Comparison of ENCODE assay signal across 8 cellular contexts in the genomic region with DNA sequence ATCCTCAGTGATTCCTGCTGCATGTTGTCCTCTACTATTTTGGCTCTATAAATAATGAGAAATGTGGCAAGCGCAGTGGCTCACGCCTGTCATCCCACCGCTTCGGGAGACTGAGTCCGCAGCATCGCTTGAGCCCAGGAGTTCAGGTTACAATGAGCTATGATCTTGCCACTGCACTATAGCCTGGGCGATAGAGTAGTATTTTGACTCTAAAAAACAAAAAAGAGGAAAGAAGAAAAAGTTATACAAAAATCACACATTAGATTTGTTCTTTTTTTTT. TPM values are rescaled to one million over a fixed set of nuclear protein-coding genes. Genes with fewer than 3 reads are reported as not detected.
DNase-seq lines count a peak whose midpoint lies in the region; ATAC-seq, FAIRE-seq and TF ChIP-seq lines count a peak whose summit lies in the region.

No MANE protein-coding gene starts in this region.

- H2BK5ac ChIP-seq in mesendoderm (ENCODE audit: low read length), result no peak overlapping the region

- H2BK120ac ChIP-seq in mesendoderm (ENCODE audit: low read depth, low read length), result peak overlapping the region; percentile 4

- TF ChIP-seq CTCF in cardiac muscle cell (IDR thresholded peaks at IDR 0.05; ENCODE audit: low read depth, low read length), result no peak
- no peak for TF ChIP-seq CTCF in K562 (IDR thresholded peaks at IDR 0.05 in 2 of 3, conservative IDR thresholded peaks at IDR 0.05 in 1 of 3; ENCODE audit: insufficient read depth in 2 of 3, low read depth in 1 of 3, low read length in 3 of 3)
- TF ChIP-seq CTCF in upper lobe of right lung (IDR thresholded peaks at IDR 0.05), result no peak

- H3K79me2 ChIP-seq in K562 (ENCODE audit: control insufficient read depth, insufficient read depth, low read length) (peaks cover 43% of the 10 kb centered on the region), mesendoderm (ENCODE audit: control insufficient read depth, insufficient read depth, low read length) (peaks cover 33% of the 10 kb centered on the region)

- H3K4me2 ChIP-seq in K562 (ENCODE audit: insufficient read depth, low read length) (peak overlapping the region; percentile 86), mesendoderm (ENCODE audit: low read length) (no peak overlapping the region)

- TSS peak; percentile 91 for BruUV-seq in K562 (replicated peaks; lab: Mats Ljungman, UMichigan)

- no peak overlapping the region for H4K8ac ChIP-seq in mesendoderm (ENCODE audit: low read depth, low read length)

- no peaks in the 10 kb centered on the region for H3K27me3 ChIP-seq in cardiac muscle cell
- no peaks in the 10 kb centered on the region for H3K27me3 ChIP-seq in K562 (ENCODE audit: control insufficient read depth in 2 of 2, insufficient read depth in 2 of 2, low read length in 2 of 2)
- no peaks in the 10 kb centered on the region for H3K27me3 ChIP-seq in mesendoderm (ENCODE audit: insufficient read depth, low read length, poor library complexity)
- H3K27me3 ChIP-seq in upper lobe of right lung, result no peaks in the 10 kb centered on the region

- peak overlapping the region; percentile 73 for H3K56ac ChIP-seq in mesendoderm (ENCODE audit: low read length)

- WGBS in K562 (ENCODE audit: insufficient coverage, low coverage, missing lambda C conversion rate), result 8% methylated on average over 7 of the region's 7 CpGs
- no CpG with 5 or more reads among the region's 7 CpGs for WGBS in mesendoderm (ENCODE audit: extremely low coverage, insufficient coverage, low lambda C conversion rate)

- H4K20me1 ChIP-seq in K562 (replicated peaks; ENCODE audit: control insufficient read depth, insufficient read depth, low read length), result no peaks in the 10 kb centered on the region

- no peak overlapping the region for H2BK15ac ChIP-seq in mesendoderm (replicated peaks; ENCODE audit: low read depth)

- DNase-seq in cardiac muscle cell (ENCODE audit: low read depth in 1 of 2, low spot score in 1 of 2) (no peak), left ventricle myocardium superior (no peak), K562 (ENCODE audit: extremely low read depth in 1 of 4, low spot score in 3 of 4) (peak in 1 of 4 experiments; percentile 28), mesendoderm (no peak), upper lobe of right lung (no peak), KBM-7 (no peak), HUDEP-2 (lab: John Stamatoyannopoulos, UW; ENCODE audit: unreplicated experiment in 76 of 76) (no peak)
- no peak for DNase-seq in stimulated activated CD4-positive, alpha-beta T cell treated with anti-CD3 and anti-CD28 coated beads, Interleukin-12 subunit alpha, Interleukin-12 subunit beta, amount 100 ng/mL, for 4 hours

- intact Hi-C loops in left ventricle myocardium superior (cut with micrococcal nuclease) (no loop called here), K562 (cut with micrococcal nuclease) (loop anchor here (2.0 to 5.0 kb wide), 2 partner anchors 20 to 46 kb away; partner anchors contain the start of gene PMF1), upper lobe of right lung (cut with DNase I) (no loop called here)

- POLR2A ChIA-PET in K562 (lab: Yijun Ruan, JAX), result interaction anchor here (0.7 to 2.7 kb wide), 7 partner anchors 13 to 115 kb away, joined by 3 to 23 read pairs (median 5); partner anchors contain the start of gene PMF1

- no peak for FAIRE-seq in K562 (lab: Jason Lieb, UNC)

- H3K4me1 ChIP-seq in cardiac muscle cell (ENCODE audit: low read depth) (peaks cover 4% of the 10 kb centered on the region), K562 (replicated peaks in 1 of 2; ENCODE audit: control insufficient read depth in 2 of 2, insufficient read depth in 2 of 2, low read length in 2 of 2) (peaks cover 6 to 12% of the 10 kb centered on the region in 2 experiments), mesendoderm (ENCODE audit: control insufficient read depth, low read depth, low read length) (peaks cover 3% of the 10 kb centered on the region), upper lobe of right lung (peaks cover 9% of the 10 kb centered on the region)

- peak overlapping the region; percentile 99 for H3K4ac ChIP-seq in mesendoderm (ENCODE audit: low read depth, low read length)

- no peak overlapping the region for H3K23ac ChIP-seq in mesendoderm (ENCODE audit: low read length)

- peak overlapping the region; percentile 84 for H3K27ac ChIP-seq in cardiac muscle cell
- H3K27ac ChIP-seq in K562 (ENCODE audit: extremely low read depth, low read depth, low read length), result peak overlapping the region; percentile 82
- no peak overlapping the region for H3K27ac ChIP-seq in mesendoderm (ENCODE audit: low read depth, low read length)
- H3K27ac ChIP-seq in upper lobe of right lung, result peak overlapping the region; percentile 83

- no peak for TF ChIP-seq POLR2A in K562 (conservative IDR thresholded peaks at IDR 0.05)

- in situ Hi-C loops in K562 (cut with MboI), result no loop called here
- in situ Hi-C loops in KBM-7 (cut with MboI; ENCODE audit: low pct_unique_long_range_greater_than_20kb, low sequenced_read_pairs), result no loop called here

- no peaks in the 10 kb centered on the region for H3K9me1 ChIP-seq in K562 (ENCODE audit: control insufficient read depth, insufficient read depth, low read length)

- TF ChIP-seq RAD21 in K562 (CRISPR knock-in tag; conservative IDR thresholded peaks at IDR 0.05 in 1 of 2, IDR thresholded peaks at IDR 0.05 in 1 of 2), result no peak

- peak overlapping the region; percentile 88 for H3K18ac ChIP-seq in mesendoderm (ENCODE audit: low read length)

- peak overlapping the region; percentile 78 for H3K4me3 ChIP-seq in cardiac muscle cell
- peak overlapping the region; percentile 71 for H3K4me3 ChIP-seq in K562
- no peak overlapping the region for H3K4me3 ChIP-seq in mesendoderm (ENCODE audit: low read length)
- peak overlapping the region; percentile 97 for H3K4me3 ChIP-seq in upper lobe of right lung

- ATAC-seq in left ventricle myocardium superior (no peak), K562 (peak; percentile 39), upper lobe of right lung (no peak)

- peak overlapping the region; percentile 35 for H4K5ac ChIP-seq in mesendoderm (ENCODE audit: low read length)

- peak overlapping the region; percentile 24 for H2AK5ac ChIP-seq in mesendoderm (ENCODE audit: low read length)

- H3K9me3 ChIP-seq in cardiac muscle cell (ENCODE audit: low read depth), result no peaks in the 10 kb centered on the region
- H3K9me3 ChIP-seq in K562 (replicated peaks; ENCODE audit: control insufficient read depth, insufficient read depth, low read depth, low read length), result peaks cover 5% of the 10 kb centered on the region
- no peaks in the 10 kb centered on the region for H3K9me3 ChIP-seq in upper lobe of right lung

- CTCF ChIA-PET in K562 (lab: Yijun Ruan, JAX; ENCODE audit: low intra/inter-chr PET ratio), result no interaction called here

- no peaks in the 10 kb centered on the region for H3K36me3 ChIP-seq in cardiac muscle cell
- H3K36me3 ChIP-seq in K562 (ENCODE audit: control insufficient read depth, insufficient read depth, low read length), result peaks cover 19% of the 10 kb centered on the region
- peaks cover 6% of the 10 kb centered on the region for H3K36me3 ChIP-seq in mesendoderm (ENCODE audit: control insufficient read depth, insufficient read depth, low read length)
- H3K36me3 ChIP-seq in upper lobe of right lung, result peaks cover 17% of the 10 kb centered on the region

- no peak for TF ChIP-seq EP300 in K562 (IDR thresholded peaks at IDR 0.05; ENCODE audit: low read length)

- H3K9ac ChIP-seq in K562 (ENCODE audit: insufficient read depth in 1 of 2, low read depth in 2 of 2, low read length in 2 of 2) (peak overlapping the region; percentile 82 to 93), mesendoderm (ENCODE audit: low read length) (no peak overlapping the region)

- peaks cover 30% of the 10 kb centered on the region for H3K79me1 ChIP-seq in mesendoderm (ENCODE audit: low read length)

- peak overlapping the region; percentile 46 for H2AFZ ChIP-seq in K562 (ENCODE audit: low read depth, low read length)

RNA-seq across cellular contexts. Expression of gene SLC25A44, which starts 0.8 kb away (rescaled TPM):
- 9.2 and 9.7 TPM in 2 replicates for total RNA-seq in cardiac muscle cell
- polyA plus RNA-seq in cardiac muscle cell, result 13.8 and 18.1 TPM in 2 replicates
- total RNA-seq in left ventricle myocardium superior, result 15.3 TPM
- 27.5 and 49.0 TPM in 2 replicates for total RNA-seq in K562 (2011; cell fraction: chromatin; rRNA removed; ENCODE audit: low replicate concordance)
- total RNA-seq in K562 (2011; cell fraction: nucleolus; rRNA removed), result 26.7 and 31.0 TPM in 2 replicates
- total RNA-seq in K562 (2011; cell fraction: nucleoplasm; rRNA removed), result 35.9 and 47.6 TPM in 2 replicates
- 9.0 and 13.9 TPM in 2 replicates for total RNA-seq in K562 (2014; rRNA removed)
- 11.9 and 12.2 TPM in 2 replicates for total RNA-seq in K562 (2014; rRNA removed; fragmentation: Illumina TruSeq; extraction: Trizol)
- total RNA-seq in K562 (2015; rRNA removed; fragmentation: Illumina TruSeq; extraction: Trizol), result 12.2 and 12.5 TPM in 2 replicates
- 12.7 and 16.2 TPM in 2 replicates for total RNA-seq in K562 (2021)
- polyA plus RNA-seq in K562 (2011; rRNA removed), result 21.8 and 27.7 TPM in 2 replicates
- polyA plus RNA-seq in K562 (2011; cell fraction: cytosol; rRNA removed), result 18.8 and 22.8 TPM in 2 replicates
- 22.5 and 23.8 TPM in 2 replicates for polyA plus RNA-seq in K562 (2011; cell fraction: nucleus; rRNA removed)
- 8.6 and 12.8 TPM in 2 replicates for polyA plus RNA-seq in K562 (2012)
- polyA plus RNA-seq in K562 (2014; fragmentation: Illumina TruSeq; extraction: Trizol), result 22.8 and 25.2 TPM in 2 replicates
- 1 to 10 TPM; 4.4 to 7.5 TPM for polyA plus RNA-seq in K562 (2014; fragmentation: Nextera tagmentation; extraction: Ambion mirVana)
- polyA plus RNA-seq in K562 (2014; rRNA removed), result 11.2 and 12.8 TPM in 2 replicates
- 22.9 and 29.2 TPM in 2 replicates for polyA minus RNA-seq in K562 (2011; rRNA and poly(A)+ RNA removed)
- polyA minus RNA-seq in K562 (2011; cell fraction: cytosol; rRNA and poly(A)+ RNA removed), result 9.1 and 11.3 TPM in 2 replicates
- 7.4 and 9.0 TPM in 2 replicates for polyA minus RNA-seq in K562 (2011; cell fraction: nucleus; rRNA and poly(A)+ RNA removed)
- 16.8 TPM for polyA plus RNA-seq in mesendoderm (2013, experiment 1 of 2)
- polyA plus RNA-seq in mesendoderm (2013, experiment 2 of 2), result 17.0 TPM
- total RNA-seq in upper lobe of right lung, result 24.9 TPM

RNA-seq across cellular contexts. Expression of gene PMF1, which starts 19.7 kb away (rescaled TPM):
- total RNA-seq in cardiac muscle cell, result 106 and 129 TPM in 2 replicates
- polyA plus RNA-seq in cardiac muscle cell, result 133 and 151 TPM in 2 replicates
- total RNA-seq in left ventricle myocardium superior, result 65.1 TPM
- 31.8 and 57.2 TPM in 2 replicates for total RNA-seq in K562 (2011; cell fraction: chromatin; rRNA removed; ENCODE audit: low replicate concordance)
- total RNA-seq in K562 (2011; cell fraction: nucleolus; rRNA removed), result 34.9 and 36.7 TPM in 2 replicates
- total RNA-seq in K562 (2011; cell fraction: nucleoplasm; rRNA removed), result 40.1 and 51.5 TPM in 2 replicates
- total RNA-seq in K562 (2014; rRNA removed), result 88.4 and 88.8 TPM in 2 replicates
- total RNA-seq in K562 (2014; rRNA removed; fragmentation: Illumina TruSeq; extraction: Trizol), result 44.2 and 50.3 TPM in 2 replicates
- total RNA-seq in K562 (2015; rRNA removed; fragmentation: Illumina TruSeq; extraction: Trizol), result 61.5 and 63.0 TPM in 2 replicates
- total RNA-seq in K562 (2021), result 69.8 and 71.0 TPM in 2 replicates
- polyA plus RNA-seq in K562 (2011; rRNA removed), result 74.1 and 79.0 TPM in 2 replicates
- polyA plus RNA-seq in K562 (2011; cell fraction: cytosol; rRNA removed), result 146 and 169 TPM in 2 replicates
- polyA plus RNA-seq in K562 (2011; cell fraction: nucleus; rRNA removed), result 53.6 and 54.3 TPM in 2 replicates
- 52.9 and 60.4 TPM in 2 replicates for polyA plus RNA-seq in K562 (2012)
- polyA plus RNA-seq in K562 (2014; fragmentation: Illumina TruSeq; extraction: Trizol), result 80.5 and 82.2 TPM in 2 replicates
- polyA plus RNA-seq in K562 (2014; fragmentation: Nextera tagmentation; extraction: Ambion mirVana), result 10 to 100 TPM in 1 of 2 experiments, 1 to 10 TPM in 1; 9.4 to 18.9 TPM
- 89.5 and 92.9 TPM in 2 replicates for polyA plus RNA-seq in K562 (2014; rRNA removed)
- 28.4 and 28.8 TPM in 2 replicates for polyA minus RNA-seq in K562 (2011; rRNA and poly(A)+ RNA removed)
- polyA minus RNA-seq in K562 (2011; cell fraction: cytosol; rRNA and poly(A)+ RNA removed), result 22.6 and 27.6 TPM in 2 replicates
- polyA minus RNA-seq in K562 (2011; cell fraction: nucleus; rRNA and poly(A)+ RNA removed), result 7.7 and 9.9 TPM in 2 replicates
- polyA plus RNA-seq in mesendoderm (2013, experiment 1 of 2), result 115 TPM
- polyA plus RNA-seq in mesendoderm (2013, experiment 2 of 2), result 112 TPM
- total RNA-seq in upper lobe of right lung, result 47.4 TPM

RNA-seq across cellular contexts. Expression of gene SEMA4A, which starts 39.8 kb away (rescaled TPM):
- total RNA-seq in cardiac muscle cell (3.6 and 8.6 TPM in 2 replicates), left ventricle myocardium superior (0.69 TPM), K562 (2014; rRNA removed) (0.45 and 0.49 TPM in 2 replicates), K562 (2014; rRNA removed; fragmentation: Illumina TruSeq; extraction: Trizol) (0.38 and 0.40 TPM in 2 replicates), K562 (2015; rRNA removed; fragmentation: Illumina TruSeq; extraction: Trizol) (0.40 and 0.72 TPM in 2 replicates), K562 (2021) (1.4 and 1.9 TPM in 2 replicates), upper lobe of right lung (30.7 TPM)
- polyA plus RNA-seq in cardiac muscle cell (0.65 and 2.9 TPM in 2 replicates), K562 (2011; rRNA removed) (1.7 and 3.2 TPM in 2 replicates), K562 (2014; fragmentation: Illumina TruSeq; extraction: Trizol) (0.79 and 1.1 TPM in 2 replicates), K562 (2014; fragmentation: Nextera tagmentation; extraction: Ambion mirVana) (under 1 TPM; 0.04 to 0.06 TPM), K562 (2014; rRNA removed) (1.0 and 1.5 TPM in 2 replicates)
- total RNA-seq in K562 (2011; cell fraction: chromatin; rRNA removed; ENCODE audit: low replicate concordance), result 2.6 and 4.3 TPM in 2 replicates
- total RNA-seq in K562 (2011; cell fraction: nucleolus; rRNA removed), result 3.5 and 4.1 TPM in 2 replicates
- total RNA-seq in K562 (2011; cell fraction: nucleoplasm; rRNA removed), result 3.1 and 4.4 TPM in 2 replicates
- 2.0 and 2.8 TPM in 2 replicates for polyA plus RNA-seq in K562 (2011; cell fraction: cytosol; rRNA removed)
- 15.5 and 18.8 TPM in 2 replicates for polyA plus RNA-seq in K562 (2011; cell fraction: nucleus; rRNA removed)
- polyA plus RNA-seq in K562 (2012), result 0.77 and 2.6 TPM in 2 replicates
- polyA minus RNA-seq in K562 (2011; rRNA and poly(A)+ RNA removed), result 0.53 and 0.96 TPM in 2 replicates
- polyA minus RNA-seq in K562 (2011; cell fraction: cytosol; rRNA and poly(A)+ RNA removed), result 1.7 and 2.1 TPM in 2 replicates
- polyA minus RNA-seq in K562 (2011; cell fraction: nucleus; rRNA and poly(A)+ RNA removed), result 1.3 and 2.0 TPM in 2 replicates
- polyA plus RNA-seq in mesendoderm (2013, experiment 1 of 2), result 1.3 TPM
- polyA plus RNA-seq in mesendoderm (2013, experiment 2 of 2), result 1.1 TPM

RNA-seq across cellular contexts. Expression of gene BGLAP, which starts 48.8 kb away (rescaled TPM):
- total RNA-seq in cardiac muscle cell, result 0.51 and 0.67 TPM in 2 replicates
- polyA plus RNA-seq in cardiac muscle cell, result 0.32 and 1.8 TPM in 2 replicates
- 1.1 TPM for total RNA-seq in left ventricle myocardium superior
- 3.2 and 9.2 TPM in 2 replicates for total RNA-seq in K562 (2011; cell fraction: chromatin; rRNA removed; ENCODE audit: low replicate concordance)
- total RNA-seq in K562 (2011; cell fraction: nucleolus; rRNA removed), result 5.9 and 10.2 TPM in 2 replicates
- total RNA-seq in K562 (2011; cell fraction: nucleoplasm; rRNA removed), result 3.1 and 9.2 TPM in 2 replicates
- 0.23 and 0.82 TPM in 2 replicates for total RNA-seq in K562 (2014; rRNA removed)
- total RNA-seq in K562 (2014; rRNA removed; fragmentation: Illumina TruSeq; extraction: Trizol), result 0.15 TPM in 1 of 2 replicates, not detected in the other
- total RNA-seq in K562 (2015; rRNA removed; fragmentation: Illumina TruSeq; extraction: Trizol), result 0.33 and 0.49 TPM in 2 replicates
- total RNA-seq in K562 (2021), result 0.22 and 1.2 TPM in 2 replicates
- 0.54 and 0.92 TPM in 2 replicates for polyA plus RNA-seq in K562 (2011; rRNA removed)
- 0.63 and 1.2 TPM in 2 replicates for polyA plus RNA-seq in K562 (2011; cell fraction: cytosol; rRNA removed)
- polyA plus RNA-seq in K562 (2011; cell fraction: nucleus; rRNA removed), result 4.3 and 7.0 TPM in 2 replicates
- polyA plus RNA-seq in K562 (2012), result 0.51 and 0.96 TPM in 2 replicates
- not detected in 2 replicates for polyA plus RNA-seq in K562 (2014; fragmentation: Illumina TruSeq; extraction: Trizol)
- polyA plus RNA-seq in K562 (2014; fragmentation: Nextera tagmentation; extraction: Ambion mirVana), result not detected
- 1.4 and 1.6 TPM in 2 replicates for polyA plus RNA-seq in K562 (2014; rRNA removed)
- polyA minus RNA-seq in K562 (2011; rRNA and poly(A)+ RNA removed), result not detected in 2 replicates
- polyA minus RNA-seq in K562 (2011; cell fraction: cytosol; rRNA and poly(A)+ RNA removed), result not detected in 2 replicates
- polyA minus RNA-seq in K562 (2011; cell fraction: nucleus; rRNA and poly(A)+ RNA removed), result 1.2 and 1.4 TPM in 2 replicates
- 0.13 TPM for polyA plus RNA-seq in mesendoderm (2013, experiment 1 of 2)
- 0.15 TPM for polyA plus RNA-seq in mesendoderm (2013, experiment 2 of 2)
- 2.4 TPM for total RNA-seq in upper lobe of right lung

RNA-seq across cellular contexts. Expression of gene PAQR6, which starts 54.7 kb away (rescaled TPM):
- total RNA-seq in cardiac muscle cell (34.5 and 35.7 TPM in 2 replicates), left ventricle myocardium superior (0.32 TPM), K562 (2014; rRNA removed) (0.86 TPM in 2 replicates), K562 (2014; rRNA removed; fragmentation: Illumina TruSeq; extraction: Trizol) (0.32 and 0.62 TPM in 2 replicates), K562 (2015; rRNA removed; fragmentation: Illumina TruSeq; extraction: Trizol) (0.64 and 0.72 TPM in 2 replicates), K562 (2021) (1.0 and 1.2 TPM in 2 replicates), upper lobe of right lung (1.9 TPM)
- polyA plus RNA-seq in cardiac muscle cell (23.3 and 40.1 TPM in 2 replicates), K562 (2011; rRNA removed) (0.52 and 1.4 TPM in 2 replicates), K562 (2014; fragmentation: Illumina TruSeq; extraction: Trizol) (0.59 and 0.73 TPM in 2 replicates), K562 (2014; fragmentation: Nextera tagmentation; extraction: Ambion mirVana) (under 1 TPM; 0.07 to 0.23 TPM), K562 (2014; rRNA removed) (1.3 and 1.8 TPM in 2 replicates)
- 2.9 and 5.5 TPM in 2 replicates for total RNA-seq in K562 (2011; cell fraction: chromatin; rRNA removed; ENCODE audit: low replicate concordance)
- 3.5 and 4.3 TPM in 2 replicates for total RNA-seq in K562 (2011; cell fraction: nucleolus; rRNA removed)
- 2.9 and 3.6 TPM in 2 replicates for total RNA-seq in K562 (2011; cell fraction: nucleoplasm; rRNA removed)
- 1.2 and 1.3 TPM in 2 replicates for polyA plus RNA-seq in K562 (2011; cell fraction: cytosol; rRNA removed)
- 10.9 and 15.4 TPM in 2 replicates for polyA plus RNA-seq in K562 (2011; cell fraction: nucleus; rRNA removed)
- 1.6 and 4.4 TPM in 2 replicates for polyA plus RNA-seq in K562 (2012)
- polyA minus RNA-seq in K562 (2011; rRNA and poly(A)+ RNA removed), result not detected in 2 replicates
- not detected in 2 replicates for polyA minus RNA-seq in K562 (2011; cell fraction: cytosol; rRNA and poly(A)+ RNA removed)
- 0.67 and 1.00 TPM in 2 replicates for polyA minus RNA-seq in K562 (2011; cell fraction: nucleus; rRNA and poly(A)+ RNA removed)
- 2.7 TPM for polyA plus RNA-seq in mesendoderm (2013, experiment 1 of 2)
- polyA plus RNA-seq in mesendoderm (2013, experiment 2 of 2), result 3.0 TPM
